ENCODE assay signal across 9 cellular contexts in the genomic region with DNA sequence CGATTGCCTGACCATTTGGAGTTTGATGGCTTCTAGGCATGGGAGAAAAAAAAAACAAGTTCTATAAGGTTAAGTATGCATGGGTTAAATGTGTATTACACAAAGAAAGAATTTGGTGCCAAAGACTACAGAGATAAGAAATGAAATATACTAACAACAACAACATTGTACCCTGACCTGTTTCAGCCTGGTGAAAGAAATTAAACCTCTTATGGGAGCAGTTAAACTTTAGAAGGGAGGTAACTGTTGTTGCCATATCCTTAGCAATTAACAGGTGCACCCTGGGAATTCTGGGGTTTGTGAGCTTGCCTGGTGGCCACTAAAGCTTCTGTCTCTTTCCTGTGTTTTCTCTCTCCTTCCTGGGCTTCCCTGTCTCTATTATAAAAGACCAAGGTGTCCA. TPM values are rescaled to one million over a fixed set of nuclear protein-coding genes. Genes with fewer than 3 reads are reported as not detected.
"Had no signal": no experiment of that assay in that cellular context is flagged by ENCODE, and none has a peak within 500 bp of the region (broad histone marks: within the 10 kb centered on the region; RNA-seq: fewer than 3 reads in every experiment).

No MANE protein-coding gene starts in this region.

- FAIRE-seq: HTR-8/SVneo, K562 had no signal

- H3K27ac Mint-ChIP-seq: HFFc6 had no signal

- H3K9me3 ChIP-seq: HAP-1 had no signal

- H3K4me3 ChIP-seq: HAP-1, K562 had no signal

- H3K9me3 Mint-ChIP-seq: HFFc6 had no signal

- DNase-seq: GOT3, H7, HFFc6, IMR-90, KG1 had no signal

- H3K36me3 ChIP-seq: HAP-1 had no signal

- H3K4me3 Mint-ChIP-seq: HFFc6 had no signal

- ATAC-seq: HCT116, K562 had no signal

RNA-seq across cellular contexts. Expression of gene IFIH1, which starts 6.5 kb away (rescaled TPM):
- total RNA-seq: H7 had no signal
